Comparison of ENCODE assay signal across 17 cellular contexts in the genomic region with DNA sequence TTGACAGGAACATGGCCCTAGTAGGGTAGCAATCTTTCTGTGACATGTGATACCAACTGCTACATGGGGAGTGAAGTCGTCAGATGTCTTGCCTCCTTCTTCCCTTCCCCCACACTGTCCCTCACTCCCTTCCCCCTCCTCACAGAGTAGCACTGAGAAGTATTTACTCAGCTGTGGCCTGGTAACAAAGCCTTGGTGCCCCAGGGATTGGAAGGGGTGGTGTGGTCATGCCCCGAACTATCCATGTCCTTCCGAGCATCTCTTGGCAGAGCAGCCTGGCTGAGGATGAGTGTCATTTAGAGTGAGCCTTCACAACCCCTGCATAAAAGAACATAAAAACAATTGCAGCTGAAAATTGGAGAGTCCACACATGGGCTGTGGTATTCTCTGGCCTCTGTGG. TPM values are rescaled to one million over a fixed set of nuclear protein-coding genes. Genes with fewer than 3 reads are reported as not detected.
DNase-seq lines count a peak whose midpoint lies in the region; FAIRE-seq and TF ChIP-seq lines count a peak whose summit lies in the region.
"Had no signal": no experiment of that assay in that cellular context is flagged by ENCODE, and none has a peak within 500 bp of the region (broad histone marks: within the 10 kb centered on the region; RNA-seq: fewer than 3 reads in every experiment).

No MANE protein-coding gene starts in this region.

- no peaks in the 10 kb centered on the region for H3K9me3 ChIP-seq in testis

- no peak overlapping the region for H3K4me3 ChIP-seq in testis

- TF ChIP-seq CTCF in testis (IDR thresholded peaks at IDR 0.05): no peak

- H3K36me3 ChIP-seq in testis (ENCODE audit: low read depth, missing control alignments): no peaks in the 10 kb centered on the region

- WGBS in testis, 2 donors: 51 to 64% methylated on average over 3 of the region's 3 CpGs

- DNase-seq in DMS79 treated with DMSO at 0.1 percent for 48 hours (lab: John Stamatoyannopoulos, UW) (peak; percentile 27), NCI-H187 (lab: John Stamatoyannopoulos, UW) (peak; percentile 82 to 84), OCI-M1 (lab: John Stamatoyannopoulos, UW) (peak; percentile 63), myocyte (ENCODE audit: low read depth) (peak; percentile 87), anterior cingulate cortex (lab: John Stamatoyannopoulos, UW) (no peak), testis (no peak), frontal cortex (ENCODE audit: low spot score in 2 of 2) (no peak), RPMI8226 (no peak)
- DNase-seq: activated B cell treated with CpG ODN at 0.5 μM for 24 hours; activated CD8-positive, alpha-beta memory T cell treated with anti-CD3 and anti-CD28 coated beads, Interleukin-2, amount 50 U/mL, for 4 hours; activated naive CD4-positive, alpha-beta T cell treated with Interleukin-2 at 50 U/mL for 16 hours; effector CD4-positive, alpha-beta T cell; NCI-H1694 treated with DMSO at 0.1 percent for 48 hours; stimulated activated CD4-positive, alpha-beta T cell treated with anti-CD3 and anti-CD28 coated beads, Interleukin-12 subunit alpha, Interleukin-12 subunit beta, amount 100 ng/mL, for 4 hours; SW 1271 had no signal

- H3K4me1 ChIP-seq in testis: no peaks in the 10 kb centered on the region

- FAIRE-seq in frontal cortex (lab: Jason Lieb, UNC): no peak
- FAIRE-seq: D721Med had no signal

- intact Hi-C loops in testis (cut with DNase I; ENCODE audit: low total_unique reads): no loop called here

- H3K27me3 ChIP-seq in testis: no peaks in the 10 kb centered on the region

- no peak overlapping the region for H3K27ac ChIP-seq in testis
- H3K27ac ChIP-seq: parathyroid adenoma had no signal

- TF ChIP-seq POLR2A in testis (IDR thresholded peaks at IDR 0.05): no peak

RNA-seq across cellular contexts. Expression of a gene that starts 46.1 kb away (rescaled TPM):
- total RNA-seq in myocyte (163 and 175 TPM in 2 replicates), testis (100 to 1,000 TPM; 167 to 178 TPM), frontal cortex (110 TPM)
- polyA plus RNA-seq in myocyte (2012): 70.9 TPM
- 82.4 TPM for polyA plus RNA-seq in testis (ENCODE audit: insufficient read depth, low read depth, low replicate concordance)

RNA-seq across cellular contexts. Expression of a gene that starts 55.7 kb away (rescaled TPM):
- total RNA-seq in myocyte: 29.9 and 35.9 TPM in 2 replicates
- 8.7 TPM for polyA plus RNA-seq in myocyte (2012)
- 10 to 100 TPM; 10.8 to 12.0 TPM for total RNA-seq in testis
- polyA plus RNA-seq in testis (ENCODE audit: insufficient read depth, low read depth, low replicate concordance): 11.0 TPM
- 2.0 TPM for total RNA-seq in frontal cortex

Comparison
In these comparisons a context has a peak if more than half of its experiments do, and no peak if none do; other contexts are left out.
1. DNase-seq: peak in DMS79 treated with DMSO at 0.1 percent for 48 hours (single experiment), NCI-H187 (2 of 2), OCI-M1 (single experiment) and myocyte (single experiment); none in anterior cingulate cortex (0 of 58), testis (single experiment), frontal cortex (0 of 2) and RPMI8226 (single experiment).